In the genomic region with DNA sequence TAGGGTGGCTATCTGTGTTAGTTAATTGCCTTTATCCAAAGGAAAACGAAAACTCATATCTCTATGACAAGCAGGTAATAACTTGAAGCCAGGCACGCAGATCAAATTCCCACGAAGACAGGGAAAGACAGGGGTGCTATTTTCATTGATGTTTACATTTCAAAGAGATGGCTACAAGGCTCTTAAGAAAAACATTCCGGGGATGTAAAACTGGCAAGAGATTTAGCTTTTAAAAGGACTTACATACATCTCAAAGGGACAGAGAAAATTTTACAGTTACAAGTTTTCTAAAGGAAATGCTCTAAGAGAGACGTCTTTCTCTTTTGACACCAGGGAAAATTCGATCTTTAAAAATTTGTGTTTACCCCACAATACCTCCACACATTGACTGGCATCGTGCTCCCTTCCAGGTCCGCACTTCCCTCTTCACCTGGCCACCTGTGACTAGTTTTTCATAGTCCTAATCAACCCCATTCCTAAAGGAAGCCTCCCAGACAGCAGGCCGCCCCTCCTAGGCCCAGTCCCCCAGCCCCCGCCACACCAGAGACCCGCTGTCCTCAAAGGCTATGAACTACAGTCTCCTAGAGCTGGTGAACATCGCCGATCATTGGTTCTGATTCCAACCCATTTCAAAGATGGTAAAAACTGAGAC, we compare ENCODE assay signal across 1 cellular context.
TF ChIP-seq lines count a peak whose summit lies in the region.

No MANE protein-coding gene starts in this region.

TF ChIP-seq in HEK293, 187 proteins besides CTCF, POLR2A, EP300 and RAD21 (continued from another document):
- TF ChIP-seq, protein P1, sequence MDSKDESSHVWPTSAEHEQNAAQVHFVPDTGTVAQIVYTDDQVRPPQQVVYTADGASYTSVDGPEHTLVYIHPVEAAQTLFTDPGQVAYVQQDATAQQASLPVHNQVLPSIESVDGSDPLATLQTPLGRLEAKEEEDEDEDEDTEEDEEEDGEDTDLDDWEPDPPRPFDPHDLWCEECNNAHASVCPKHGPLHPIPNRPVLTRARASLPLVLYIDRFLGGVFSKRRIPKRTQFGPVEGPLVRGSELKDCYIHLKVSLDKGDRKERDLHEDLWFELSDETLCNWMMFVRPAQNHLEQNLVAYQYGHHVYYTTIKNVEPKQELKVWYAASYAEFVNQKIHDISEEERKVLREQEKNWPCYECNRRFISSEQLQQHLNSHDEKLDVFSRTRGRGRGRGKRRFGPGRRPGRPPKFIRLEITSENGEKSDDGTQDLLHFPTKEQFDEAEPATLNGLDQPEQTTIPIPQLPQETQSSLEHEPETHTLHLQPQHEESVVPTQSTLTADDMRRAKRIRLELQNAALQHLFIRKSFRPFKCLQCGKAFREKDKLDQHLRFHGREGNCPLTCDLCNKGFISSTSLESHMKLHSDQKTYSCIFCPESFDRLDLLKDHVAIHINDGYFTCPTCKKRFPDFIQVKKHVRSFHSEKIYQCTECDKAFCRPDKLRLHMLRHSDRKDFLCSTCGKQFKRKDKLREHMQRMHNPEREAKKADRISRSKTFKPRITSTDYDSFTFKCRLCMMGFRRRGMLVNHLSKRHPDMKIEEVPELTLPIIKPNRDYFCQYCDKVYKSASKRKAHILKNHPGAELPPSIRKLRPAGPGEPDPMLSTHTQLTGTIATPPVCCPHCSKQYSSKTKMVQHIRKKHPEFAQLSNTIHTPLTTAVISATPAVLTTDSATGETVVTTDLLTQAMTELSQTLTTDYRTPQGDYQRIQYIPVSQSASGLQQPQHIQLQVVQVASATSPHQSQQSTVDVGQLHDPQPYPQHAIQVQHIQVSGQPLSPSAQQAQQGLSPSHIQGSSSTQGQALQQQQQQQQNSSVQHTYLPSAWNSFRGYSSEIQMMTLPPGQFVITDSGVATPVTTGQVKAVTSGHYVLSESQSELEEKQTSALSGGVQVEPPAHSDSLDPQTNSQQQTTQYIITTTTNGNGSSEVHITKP (tag by site-specific recombination; IDR thresholded peaks at IDR 0.05): peak; percentile 60
- TF ChIP-seq ZNF510 (tag by site-specific recombination; IDR thresholded peaks at IDR 0.05; ENCODE audit: insufficient replicate concordance) (no peak), ZNF404 (tag by site-specific recombination; IDR thresholded peaks at IDR 0.05) (no peak), ZNF555 (tag by site-specific recombination; conservative IDR thresholded peaks at IDR 0.05) (no peak), ZNF660 (tag by site-specific recombination; IDR thresholded peaks at IDR 0.05) (0 out of 2 replicates have a peak, but pooled peaks have one; percentile 9), PRDM1 (tag by site-specific recombination; IDR thresholded peaks at IDR 0.05) (peak; percentile 5; the same call in 1 of the 2 replicates), ZNF169 (tag by site-specific recombination; IDR thresholded peaks at IDR 0.05) (no peak), ZNF585B (tag by site-specific recombination; IDR thresholded peaks at IDR 0.05) (no peak), IKZF3 (tag by site-specific recombination; IDR thresholded peaks at IDR 0.05) (0 out of 2 replicates have a peak, but pooled peaks have one; percentile 35), ZNF157 (tag by site-specific recombination; IDR thresholded peaks at IDR 0.05) (no peak), SP2 (tag by site-specific recombination; IDR thresholded peaks at IDR 0.05) (no peak), ZNF707 (tag by site-specific recombination; IDR thresholded peaks at IDR 0.05) (no peak)
- TF ChIP-seq, protein P2, sequence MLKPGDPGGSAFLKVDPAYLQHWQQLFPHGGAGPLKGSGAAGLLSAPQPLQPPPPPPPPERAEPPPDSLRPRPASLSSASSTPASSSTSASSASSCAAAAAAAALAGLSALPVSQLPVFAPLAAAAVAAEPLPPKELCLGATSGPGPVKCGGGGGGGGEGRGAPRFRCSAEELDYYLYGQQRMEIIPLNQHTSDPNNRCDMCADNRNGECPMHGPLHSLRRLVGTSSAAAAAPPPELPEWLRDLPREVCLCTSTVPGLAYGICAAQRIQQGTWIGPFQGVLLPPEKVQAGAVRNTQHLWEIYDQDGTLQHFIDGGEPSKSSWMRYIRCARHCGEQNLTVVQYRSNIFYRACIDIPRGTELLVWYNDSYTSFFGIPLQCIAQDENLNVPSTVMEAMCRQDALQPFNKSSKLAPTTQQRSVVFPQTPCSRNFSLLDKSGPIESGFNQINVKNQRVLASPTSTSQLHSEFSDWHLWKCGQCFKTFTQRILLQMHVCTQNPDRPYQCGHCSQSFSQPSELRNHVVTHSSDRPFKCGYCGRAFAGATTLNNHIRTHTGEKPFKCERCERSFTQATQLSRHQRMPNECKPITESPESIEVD (tag by site-specific recombination; IDR thresholded peaks at IDR 0.05): peak; percentile 79
TF ChIP-seq in HEK293: peak in this region for 6.
